23 cellular contexts compared by ENCODE assay signal in genomic region chr5:96459313-96460109, GRCh38. TPM values are rescaled to one million over a fixed set of nuclear protein-coding genes. Genes with fewer than 3 reads are reported as not detected.
DNase-seq lines count a peak whose midpoint lies in the region; ATAC-seq and TF ChIP-seq lines count a peak whose summit lies in the region.
"Had no signal": no experiment of that assay in that cellular context is flagged by ENCODE, and none has a peak within 500 bp of the region (broad histone marks: within the 10 kb centered on the region; RNA-seq: fewer than 3 reads in every experiment).

No MANE protein-coding gene starts in this region.

- H3K9me3 Mint-ChIP-seq in activated CD4-positive, alpha-beta T cell treated with anti-CD3 and anti-CD28 coated beads, Interleukin-2, amount 10 ng/mL, durations not matched to agents 24 days and 14 days: no peaks in the 10 kb centered on the region
- H3K9me3 Mint-ChIP-seq: activated CD4-positive, alpha-beta memory T cell treated with anti-CD3 and anti-CD28 coated beads, Interleukin-2, amount 10 ng/mL, durations not matched to agents 7 days and 5 days; neural progenitor cell had no signal

- WGBS in body of pancreas, 2 donors: 76 to 78% methylated on average over 6 of the region's 6 CpGs

- H3K4me3 ChIP-seq in body of pancreas: no peak overlapping the region
- H3K4me3 ChIP-seq: neural progenitor cell had no signal

- no peaks in the 10 kb centered on the region for H3K4me1 ChIP-seq in body of pancreas

- H3K36me3 ChIP-seq in body of pancreas (replicated peaks in 1 of 2; ENCODE audit: insufficient read depth in 1 of 2, low read depth in 2 of 2): no peaks in the 10 kb centered on the region
- H3K36me3 ChIP-seq: neural progenitor cell had no signal

- intact Hi-C loops in body of pancreas (cut with DNase I): no loop called here
- intact Hi-C loops in activated CD4-positive, alpha-beta T cell treated with anti-CD3 and anti-CD28 coated beads, Interleukin-2, amount 10 ng/mL, durations not matched to agents 24 days and 14 days (cut with micrococcal nuclease): no loop called here

- peak; percentile 24 for ATAC-seq in body of pancreas
- ATAC-seq in HG03342 (IDR thresholded peaks at IDR 0.05; ENCODE audit: unreplicated experiment): no peak
- no peak for ATAC-seq in GM18858 (IDR thresholded peaks at IDR 0.05; ENCODE audit: unreplicated experiment)
- ATAC-seq: effector memory CD8-positive, alpha-beta T cell; WTC11 had no signal

- peak; percentile 50 for DNase-seq in DMS153 (lab: John Stamatoyannopoulos, UW)
- DNase-seq in NCI-H146 (lab: John Stamatoyannopoulos, UW): peak; percentile 64
- DNase-seq in NCI-H510A (lab: John Stamatoyannopoulos, UW): peak; percentile 39
- peak in 1 of 4 donors; percentile 9 for DNase-seq in body of pancreas
- no peak for DNase-seq in MV-4-11 (lab: John Stamatoyannopoulos, UW)
- DNase-seq in activated CD4-positive, alpha-beta T cell treated with anti-CD3 and anti-CD28 coated beads, Interleukin-2, amount 10 ng/mL, durations not matched to agents 24 days and 14 days: no peak
- DNase-seq: activated CD4-positive, alpha-beta memory T cell treated with anti-CD3 and anti-CD28 coated beads, Interleukin-2, amount 10 ng/mL, durations not matched to agents 7 days and 5 days; activated gamma-delta T cell; activated T-cell treated with anti-CD3 and anti-CD28 coated beads for 4 hours; CD4-positive, CD25-positive, alpha-beta regulatory T cell; DMS 273 treated with DMSO at 0.1 percent for 48 hours; effector memory CD8-positive, alpha-beta T cell; NCI-H1048; NCI-H226; posterior cingulate gyrus; SK-N-SH had no signal

- peaks cover 17% of the 10 kb centered on the region for H3K27me3 Mint-ChIP-seq in activated CD4-positive, alpha-beta T cell treated with anti-CD3 and anti-CD28 coated beads, Interleukin-2, amount 10 ng/mL, durations not matched to agents 24 days and 14 days

- no peaks in the 10 kb centered on the region for H3K36me3 Mint-ChIP-seq in activated CD4-positive, alpha-beta T cell treated with anti-CD3 and anti-CD28 coated beads, Interleukin-2, amount 10 ng/mL, durations not matched to agents 24 days and 14 days (ENCODE audit: low read depth)
- H3K36me3 Mint-ChIP-seq: CD4-positive, CD25-positive, alpha-beta regulatory T cell; neural progenitor cell; WTC11 had no signal

- no peak for TF ChIP-seq POLR2A in body of pancreas (IDR thresholded peaks at IDR 0.05)

- no peak overlapping the region for H3K27ac Mint-ChIP-seq in activated CD4-positive, alpha-beta T cell treated with anti-CD3 and anti-CD28 coated beads, Interleukin-2, amount 10 ng/mL, durations not matched to agents 24 days and 14 days
- H3K27ac Mint-ChIP-seq: activated CD4-positive, alpha-beta memory T cell treated with anti-CD3 and anti-CD28 coated beads, Interleukin-2, amount 10 ng/mL, durations not matched to agents 7 days and 5 days; CD4-positive, CD25-positive, alpha-beta regulatory T cell; effector memory CD8-positive, alpha-beta T cell; neural progenitor cell; WTC11 had no signal

- H3K4me3 Mint-ChIP-seq in activated CD4-positive, alpha-beta T cell treated with anti-CD3 and anti-CD28 coated beads, Interleukin-2, amount 10 ng/mL, durations not matched to agents 24 days and 14 days: no peak overlapping the region
- H3K4me3 Mint-ChIP-seq: activated CD4-positive, alpha-beta memory T cell treated with anti-CD3 and anti-CD28 coated beads, Interleukin-2, amount 10 ng/mL, durations not matched to agents 7 days and 5 days; CD4-positive, CD25-positive, alpha-beta regulatory T cell; effector memory CD8-positive, alpha-beta T cell; neural progenitor cell; WTC11 had no signal

- TF ChIP-seq CTCF in body of pancreas (IDR thresholded peaks at IDR 0.05): no peak

- H3K9me3 ChIP-seq in body of pancreas: no peaks in the 10 kb centered on the region
- H3K9me3 ChIP-seq: SK-N-SH had no signal

- no peaks in the 10 kb centered on the region for H3K27me3 ChIP-seq in body of pancreas
- H3K27me3 ChIP-seq: neural progenitor cell had no signal

- H3K4me1 Mint-ChIP-seq in activated CD4-positive, alpha-beta T cell treated with anti-CD3 and anti-CD28 coated beads, Interleukin-2, amount 10 ng/mL, durations not matched to agents 24 days and 14 days: no peaks in the 10 kb centered on the region
- H3K4me1 Mint-ChIP-seq: neural progenitor cell had no signal

- H3K27ac ChIP-seq in body of pancreas: no peak overlapping the region
- H3K27ac ChIP-seq: neural progenitor cell had no signal

RNA-seq across cellular contexts. Expression of gene PCSK1, which starts 26.5 kb away (rescaled TPM):
- 1 to 10 TPM; 7.5 to 7.9 TPM for total RNA-seq in body of pancreas
- total RNA-seq in activated CD4-positive, alpha-beta T cell treated with anti-CD3 and anti-CD28 coated beads, Interleukin-2, amount 10 ng/mL, durations not matched to agents 24 days and 14 days: not detected in 2 replicates
- total RNA-seq: activated CD4-positive, alpha-beta memory T cell treated with anti-CD3 and anti-CD28 coated beads, Interleukin-2, amount 10 ng/mL, durations not matched to agents 7 days and 5 days; CD4-positive, CD25-positive, alpha-beta regulatory T cell; fibroblast of lung; LHCN-M2; T-helper 2 cell treated with Interferon-gamma antibody and Interleukin-4, amounts not matched to agents 100 ng/mL and 5 ng/mL, for 36 hours had no signal

Comparison
In these comparisons a context has a peak if more than half of its experiments do, and no peak if none do; other contexts are left out.
1. DNase-seq: peak in DMS153 (single experiment), NCI-H146 (single experiment) and NCI-H510A (single experiment); none in MV-4-11 (single experiment) and activated CD4-positive, alpha-beta T cell treated with anti-CD3 and anti-CD28 coated beads, Interleukin-2, amount 10 ng/mL, durations not matched to agents 24 days and 14 days (single experiment).